Comparison of ENCODE assay signal across 24 cellular contexts in genomic region chr5:114335391-114335790, GRCh38.
"Had no signal": no experiment of that assay in that cellular context is flagged by ENCODE, and none has a peak within 500 bp of the region (broad histone marks: within the 10 kb centered on the region; RNA-seq: fewer than 3 reads in every experiment).

No MANE protein-coding gene starts in this region.

- DNase-seq: activated B cell treated with CpG ODN at 0.5 μM for 24 hours; activated CD4-positive, alpha-beta T cell treated with anti-CD3 and anti-CD28 coated beads, Interleukin-2, amount 50 U/mL, for 1 hour; activated CD8-positive, alpha-beta T cell treated with anti-CD3 and anti-CD28 coated beads for 36 hours; activated gamma-delta T cell treated with Interleukin-2 at 50 U/mL for 16 hours; activated naive CD4-positive, alpha-beta T cell treated with anti-CD3 and anti-CD28 coated beads, Interleukin-2, amount 50 U/mL, for 16 hours; activated T-cell treated with anti-CD3 and anti-CD28 coated beads, Interleukin-2, amount 50 U/mL, for 4 hours; body of pancreas; effector memory CD8-positive, alpha-beta T cell; erythroblast; foreskin keratinocyte; heart left ventricle; left lung; lower lobe of right lung; mesendoderm; natural killer cell; posterior cingulate gyrus; right cardiac atrium; spleen; stimulated activated naive CD4-positive, alpha-beta T cell; T-helper 9 cell had no signal

- H3K4me3 ChIP-seq: body of pancreas, coronary artery, heart left ventricle, left lung, lower lobe of right lung, spleen, suprapubic skin, tibial nerve had no signal

- ATAC-seq: activated CD8-positive, alpha-beta T cell treated with anti-CD3 and anti-CD28 coated beads for 36 hours; activated T-cell treated with anti-CD3 and anti-CD28 coated beads, Interleukin-2, amount 50 U/mL, for 4 hours; activated T-helper 17 cell treated with anti-CD3 and anti-CD28 coated beads, Interleukin-2, amount 50 U/mL, for 72 hours; body of pancreas; effector memory CD8-positive, alpha-beta T cell; foreskin keratinocyte; heart left ventricle; left lung; lower lobe of right lung; natural killer cell; right cardiac atrium had no signal
